Comparison of ENCODE assay signal across 8 cellular contexts in genomic region chr7:27199820-27200760, GRCh38. TPM values are rescaled to one million over a fixed set of nuclear protein-coding genes. Genes with fewer than 3 reads are reported as not detected.
A peak's percentile ranks its signal among the peaks of the same experiment; 100 is the strongest.
DNase-seq lines count a peak whose midpoint lies in the region; ATAC-seq and TF ChIP-seq lines count a peak whose summit lies in the region.

Gene HOXA13 (minus strand): TSS chr7:27200091. CDS start chr7:27200077, 14 bp downstream.

- peak; percentile 50 for ATAC-seq in GM18511 (IDR thresholded peaks at IDR 0.05; ENCODE audit: unreplicated experiment)
- peak; percentile 37 for ATAC-seq in activated T-helper 17 cell treated with anti-CD3 and anti-CD28 coated beads, Interleukin-2, amount 50 U/mL, for 72 hours (replicated peaks)

- intact Hi-C loops in thyroid gland (cut with DNase I): loop anchor here (5.0 to 10.0 kb wide), 3 partner anchors 725 to 895 kb away; no protein-coding TSS in a partner anchor

- no peak for TF ChIP-seq POLR2A in thyroid gland (IDR thresholded peaks at IDR 0.05)

- H3K4me1 Mint-ChIP-seq in activated T-helper 17 cell treated with anti-CD3 and anti-CD28 coated beads, Interleukin-2, amount 50 U/mL, for 72 hours: peaks cover 15% of the 10 kb centered on the region
- H3K4me1 Mint-ChIP-seq in type B pancreatic cell (ENCODE audit: unreplicated experiment): peaks cover 7% of the 10 kb centered on the region

- H3K36me3 Mint-ChIP-seq in activated T-helper 17 cell treated with anti-CD3 and anti-CD28 coated beads, Interleukin-2, amount 50 U/mL, for 72 hours (ENCODE audit: low read depth): peaks cover 6% of the 10 kb centered on the region
- H3K36me3 Mint-ChIP-seq in type B pancreatic cell: no peaks in the 10 kb centered on the region

- H3K4me1 ChIP-seq in thyroid gland: peaks cover 8 to 30% of the 10 kb centered on the region in 2 donors

- peaks cover 72% of the 10 kb centered on the region for H3K27me3 ChIP-seq in thyroid gland

- peaks cover 75% of the 10 kb centered on the region for H3K27me3 Mint-ChIP-seq in activated T-helper 17 cell treated with anti-CD3 and anti-CD28 coated beads, Interleukin-2, amount 50 U/mL, for 72 hours
- peaks cover 95% of the 10 kb centered on the region for H3K27me3 Mint-ChIP-seq in type B pancreatic cell

- WGBS in thyroid gland, 2 donors: 3% methylated on average over 27 to 50 of the region's 105 CpGs

- no peak within 1 kb of the TSS for H3K27ac ChIP-seq in thyroid gland

- peak within 1 kb of the TSS in 1 of 3 donors; percentile 16 for H3K4me3 ChIP-seq in thyroid gland (replicated peaks in 1 of 3)

- DNase-seq in AG20443 (ENCODE audit: low spot score) (peak; percentile 85), NCI-H1930 (lab: John Stamatoyannopoulos, UW) (peak; percentile 69 to 82), left kidney (ENCODE audit: low read depth, low spot score) (peak; percentile 82), type B pancreatic cell (ENCODE audit: extremely low spot score, unreplicated experiment) (peak; percentile 69), thyroid gland (no peak), midbrain (lab: John Stamatoyannopoulos, UW) (no peak)

- TF ChIP-seq CTCF in type B pancreatic cell (conservative IDR thresholded peaks at IDR 0.05): no peak
- no peak for TF ChIP-seq CTCF in thyroid gland (IDR thresholded peaks at IDR 0.05)

- H3K4me3 Mint-ChIP-seq in activated T-helper 17 cell treated with anti-CD3 and anti-CD28 coated beads, Interleukin-2, amount 50 U/mL, for 72 hours: peak within 1 kb of the TSS; percentile 64
- peak within 1 kb of the TSS; percentile 89 for H3K4me3 Mint-ChIP-seq in type B pancreatic cell

- H3K9me3 Mint-ChIP-seq in activated T-helper 17 cell treated with anti-CD3 and anti-CD28 coated beads, Interleukin-2, amount 50 U/mL, for 72 hours: no peaks in the 10 kb centered on the region
- H3K9me3 Mint-ChIP-seq in type B pancreatic cell: no peaks in the 10 kb centered on the region

- no peak within 1 kb of the TSS for H3K27ac Mint-ChIP-seq in activated T-helper 17 cell treated with anti-CD3 and anti-CD28 coated beads, Interleukin-2, amount 50 U/mL, for 72 hours
- peak within 1 kb of the TSS; percentile 29 for H3K27ac Mint-ChIP-seq in type B pancreatic cell

- H3K36me3 ChIP-seq in thyroid gland: no peaks in the 10 kb centered on the region

- no peaks in the 10 kb centered on the region for H3K9me3 ChIP-seq in thyroid gland

RNA-seq across cellular contexts. Expression of gene HOXA13, which starts in this region (rescaled TPM):
- total RNA-seq in activated T-helper 17 cell treated with anti-CD3 and anti-CD28 coated beads, Interleukin-2, amount 50 U/mL, for 72 hours: not detected
- 0.75 and 1.5 TPM in 2 replicates for total RNA-seq in type B pancreatic cell (ENCODE audit: low replicate concordance)
- not detected for total RNA-seq in thyroid gland

Comparison
In these comparisons a context has a peak if more than half of its experiments do, and no peak if none do; other contexts are left out.
1. Peak in ATAC-seq in activated T-helper 17 cell treated with anti-CD3 and anti-CD28 coated beads, Interleukin-2, amount 50 U/mL, for 72 hours; RNA of the gene not detected or under 1 TPM.
2. DNase-seq: peak in AG20443 (single experiment), NCI-H1930 (2 of 2), left kidney (single experiment) and type B pancreatic cell (single experiment); none in thyroid gland (0 of 2) and midbrain (single experiment).